ENCODE assay signal across 24 cellular contexts in the genomic region with DNA sequence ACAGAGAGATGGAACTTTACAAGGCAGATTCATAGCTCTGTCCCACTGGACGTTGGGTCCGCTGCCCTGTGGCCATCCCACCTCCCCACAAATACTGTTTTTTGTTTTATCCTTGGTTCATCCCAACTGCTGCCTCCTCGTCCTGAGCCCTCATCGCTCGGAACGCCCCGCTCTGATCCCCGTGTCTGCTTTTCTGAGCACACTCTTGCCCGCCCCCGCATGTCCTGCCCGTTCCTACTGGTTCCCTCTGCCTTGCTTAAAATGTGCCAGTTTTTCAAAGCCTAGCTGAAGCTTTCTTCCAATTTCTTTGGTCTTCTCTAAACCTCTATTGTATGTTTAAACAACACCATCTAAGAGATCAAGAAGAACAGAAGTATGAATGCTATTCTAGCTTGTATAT.
"Had no signal": no experiment of that assay in that cellular context is flagged by ENCODE, and none has a peak within 500 bp of the region (broad histone marks: within the 10 kb centered on the region; RNA-seq: fewer than 3 reads in every experiment).

No MANE protein-coding gene starts in this region.

- DNase-seq: activated CD4-positive, alpha-beta T cell treated with anti-CD3 and anti-CD28 coated beads, Interleukin-2, amount 50 U/mL, for 1 hour; activated CD8-positive, alpha-beta memory T cell treated with anti-CD3 and anti-CD28 coated beads for 24 hours; activated CD8-positive, alpha-beta memory T cell treated with anti-CD3 and anti-CD28 coated beads, Interleukin-2, amount 50 U/mL, for 48 hours; activated effector memory CD4-positive, alpha-beta T cell treated with anti-CD3 and anti-CD28 coated beads, Interleukin-2, amount 50 U/mL, for 16 hours; activated naive CD4-positive, alpha-beta T cell treated with anti-CD3 and anti-CD28 coated beads, Interleukin-2, amount 50 U/mL, for 16 hours; activated T-cell treated with anti-CD3 and anti-CD28 coated beads, Interleukin-2, amount 50 U/mL, for 48 hours; adrenal gland; cerebellar nuclear complex; cortex of kidney; effector CD4-positive, alpha-beta T cell; left colon; naive B cell; ovary; right lobe of liver; stimulated activated CD4-positive, alpha-beta T cell treated with anti-CD3 and anti-CD28 coated beads, Interleukin-4, amount 100 ng/mL, for 1 hour; stomach; T-helper 1 cell; T1000 had no signal

- H3K36me3 Mint-ChIP-seq: naive B cell, neural progenitor cell had no signal

- H3K9me3 Mint-ChIP-seq: naive B cell, neural progenitor cell had no signal

- H3K36me3 ChIP-seq: adrenal gland, esophagus muscularis mucosa, neural progenitor cell, ovary, right lobe of liver, stomach, upper lobe of left lung had no signal

- ATAC-seq: activated CD4-positive, CD25-positive, alpha-beta regulatory T cell treated with anti-CD3 and anti-CD28 coated beads, Interleukin-2, amount 50 U/mL, for 24 hours; left colon had no signal

- H3K4me3 Mint-ChIP-seq: naive B cell, neural progenitor cell had no signal

- H3K27ac Mint-ChIP-seq: neural progenitor cell had no signal

- H3K9me3 ChIP-seq: adrenal gland, esophagus muscularis mucosa, ovary, right lobe of liver, stomach, upper lobe of left lung had no signal

- H3K4me3 ChIP-seq: adrenal gland, esophagus muscularis mucosa, hepatocyte, neural progenitor cell, ovary, right lobe of liver, smooth muscle cell, stomach, upper lobe of left lung had no signal

- H3K27me3 ChIP-seq: adrenal gland, hepatocyte, neural progenitor cell, ovary, right lobe of liver, stomach, upper lobe of left lung had no signal

- H3K27ac ChIP-seq: adrenal gland, esophagus muscularis mucosa, neural progenitor cell, ovary, right lobe of liver, stomach, upper lobe of left lung had no signal

- H3K4me1 Mint-ChIP-seq: neural progenitor cell had no signal

- H3K27me3 Mint-ChIP-seq: naive B cell had no signal

- H3K4me1 ChIP-seq: adrenal gland, esophagus muscularis mucosa, right lobe of liver, upper lobe of left lung had no signal
